In genomic region chr3:158912188-158912587, GRCh38 we compare ENCODE assay signal across 20 cellular contexts.
DNase-seq lines count a peak whose midpoint lies in the region; ATAC-seq and TF ChIP-seq lines count a peak whose summit lies in the region.
"Had no signal": no experiment of that assay in that cellular context is flagged by ENCODE, and none has a peak within 500 bp of the region (broad histone marks: within the 10 kb centered on the region; RNA-seq: fewer than 3 reads in every experiment).

No MANE protein-coding gene starts in this region.

- no peak overlapping the region for H3K4me3 ChIP-seq in H7 (ENCODE audit: insufficient read depth, low read depth, low read length)
- H3K4me3 ChIP-seq in esophagus muscularis mucosa = no peak overlapping the region
- H3K4me3 ChIP-seq in CD8-positive, alpha-beta T cell (ENCODE audit: low read depth, low read length) = no peak overlapping the region
- H3K4me3 ChIP-seq: adrenal gland, left lung, pancreas, thyroid gland had no signal

- TF ChIP-seq POLR2A in esophagus muscularis mucosa (IDR thresholded peaks at IDR 0.05; ENCODE audit: low read depth) = no peak

- no peaks in the 10 kb centered on the region for H3K36me3 Mint-ChIP-seq in CD8-positive, alpha-beta T cell
- H3K36me3 Mint-ChIP-seq: T-cell had no signal

- H3K27ac Mint-ChIP-seq in stimulated activated naive CD8-positive, alpha-beta T cell treated with anti-CD3 and anti-CD28 coated beads, Interleukin-15, amount 100 ng/mL, for 72 hours = no peak overlapping the region
- H3K27ac Mint-ChIP-seq in CD8-positive, alpha-beta T cell = no peak overlapping the region
- H3K27ac Mint-ChIP-seq: activated T-helper 17 cell treated with anti-CD3 and anti-CD28 coated beads, Interleukin-2, amount 50 U/mL, for 72 hours; B cell; T-cell had no signal

- intact Hi-C loops in esophagus muscularis mucosa (cut with DNase I) = no loop called here
- intact Hi-C loops in CD8-positive, alpha-beta T cell (cut with DNase I, micrococcal nuclease) = no loop called here

- H3K27me3 ChIP-seq in H7 (ENCODE audit: control insufficient read depth, insufficient read depth, low read length) = no peaks in the 10 kb centered on the region
- no peaks in the 10 kb centered on the region for H3K27me3 ChIP-seq in esophagus muscularis mucosa
- no peaks in the 10 kb centered on the region for H3K27me3 ChIP-seq in CD8-positive, alpha-beta T cell (ENCODE audit: insufficient read depth, low read length)
- H3K27me3 ChIP-seq: adrenal gland, left lung, pancreas, thyroid gland had no signal

- no peaks in the 10 kb centered on the region for H3K4me1 Mint-ChIP-seq in stimulated activated naive CD8-positive, alpha-beta T cell treated with anti-CD3 and anti-CD28 coated beads, Interleukin-15, amount 100 ng/mL, for 72 hours
- no peaks in the 10 kb centered on the region for H3K4me1 Mint-ChIP-seq in CD8-positive, alpha-beta T cell (ENCODE audit: low read depth)
- H3K4me1 Mint-ChIP-seq: activated T-helper 17 cell treated with anti-CD3 and anti-CD28 coated beads, Interleukin-2, amount 50 U/mL, for 72 hours; B cell; T-cell had no signal

- H3K9me3 Mint-ChIP-seq in stimulated activated naive CD8-positive, alpha-beta T cell treated with anti-CD3 and anti-CD28 coated beads, Interleukin-15, amount 100 ng/mL, for 72 hours = no peaks in the 10 kb centered on the region
- H3K9me3 Mint-ChIP-seq in CD8-positive, alpha-beta T cell = no peaks in the 10 kb centered on the region
- H3K9me3 Mint-ChIP-seq: activated T-helper 17 cell treated with anti-CD3 and anti-CD28 coated beads, Interleukin-2, amount 50 U/mL, for 72 hours; T-cell had no signal

- no peak for ATAC-seq in stimulated activated naive CD8-positive, alpha-beta T cell treated with anti-CD3 and anti-CD28 coated beads, Interleukin-15, amount 100 ng/mL, for 72 hours
- ATAC-seq in GM18520 (IDR thresholded peaks at IDR 0.05; ENCODE audit: unreplicated experiment) = no peak
- ATAC-seq in CD8-positive, alpha-beta T cell = no peak
- ATAC-seq: activated T-helper 17 cell treated with anti-CD3 and anti-CD28 coated beads, Interleukin-2, amount 50 U/mL, for 72 hours; left lung; pancreas; T-cell had no signal

- TF ChIP-seq EP300 in esophagus muscularis mucosa (IDR thresholded peaks at IDR 0.05) = no peak

- H3K4me3 Mint-ChIP-seq in stimulated activated naive CD8-positive, alpha-beta T cell treated with anti-CD3 and anti-CD28 coated beads, Interleukin-15, amount 100 ng/mL, for 72 hours = no peak overlapping the region
- H3K4me3 Mint-ChIP-seq in CD8-positive, alpha-beta T cell = no peak overlapping the region
- H3K4me3 Mint-ChIP-seq: activated T-helper 17 cell treated with anti-CD3 and anti-CD28 coated beads, Interleukin-2, amount 50 U/mL, for 72 hours; B cell; T-cell had no signal

- H3K27ac ChIP-seq in esophagus muscularis mucosa (replicated peaks in 1 of 4) = no peak overlapping the region
- no peak overlapping the region for H3K27ac ChIP-seq in CD8-positive, alpha-beta T cell (ENCODE audit: low read depth, low read length)
- H3K27ac ChIP-seq: adrenal gland, left lung, pancreas, thyroid gland had no signal

- CTCF ChIA-PET in CD8-positive, alpha-beta T cell (lab: Charles Lee) = no interaction called here

- DNase-seq in COLO829 (ENCODE audit: low spot score) = peak; percentile 14
- peak; percentile 13 for DNase-seq in H7
- peak; percentile 58 for DNase-seq in RPMI7951 (ENCODE audit: low read depth)
- DNase-seq in esophagus muscularis mucosa (ENCODE audit: extremely low spot score) = peak; percentile 55
- DNase-seq in stimulated activated naive CD8-positive, alpha-beta T cell treated with anti-CD3 and anti-CD28 coated beads, Interleukin-15, amount 100 ng/mL, for 72 hours = no peak
- DNase-seq in CD8-positive, alpha-beta T cell = no peak
- no peak for DNase-seq in KG1 (lab: John Stamatoyannopoulos, UW)
- DNase-seq: activated CD8-positive, alpha-beta memory T cell treated with anti-CD3 and anti-CD28 coated beads for 24 hours; adrenal gland; central memory CD4-positive, alpha-beta T cell; DMS79; foreskin melanocyte; left lung; pancreas; small intestine; T-cell; thyroid gland had no signal

- peaks cover 2% of the 10 kb centered on the region for H3K27me3 Mint-ChIP-seq in stimulated activated naive CD8-positive, alpha-beta T cell treated with anti-CD3 and anti-CD28 coated beads, Interleukin-15, amount 100 ng/mL, for 72 hours
- H3K27me3 Mint-ChIP-seq in CD8-positive, alpha-beta T cell (ENCODE audit: low read depth) = peaks cover 8% of the 10 kb centered on the region

- POLR2A ChIA-PET in CD8-positive, alpha-beta T cell (lab: Charles Lee) = no interaction called here

- no peaks in the 10 kb centered on the region for H3K9me3 ChIP-seq in esophagus muscularis mucosa
- H3K9me3 ChIP-seq in CD8-positive, alpha-beta T cell (ENCODE audit: low read length) = no peaks in the 10 kb centered on the region
- H3K9me3 ChIP-seq: adrenal gland, left lung, pancreas, thyroid gland had no signal

- H3K36me3 ChIP-seq in H7 (replicated peaks; ENCODE audit: control insufficient read depth, insufficient read depth, low read length) (no peaks in the 10 kb centered on the region), esophagus muscularis mucosa (no peaks in the 10 kb centered on the region)
- H3K36me3 ChIP-seq in CD8-positive, alpha-beta T cell (ENCODE audit: insufficient read depth, low read length) = no peaks in the 10 kb centered on the region
- H3K36me3 ChIP-seq: adrenal gland, left lung, pancreas, thyroid gland had no signal

- no peaks in the 10 kb centered on the region for H3K4me1 ChIP-seq in esophagus muscularis mucosa
- H3K4me1 ChIP-seq in CD8-positive, alpha-beta T cell (ENCODE audit: insufficient read depth, low read length) = no peaks in the 10 kb centered on the region
- H3K4me1 ChIP-seq: adrenal gland, left lung, pancreas, thyroid gland had no signal

- TF ChIP-seq CTCF in esophagus muscularis mucosa (IDR thresholded peaks at IDR 0.05) = no peak
- no peak for TF ChIP-seq CTCF in CD8-positive, alpha-beta T cell (IDR thresholded peaks at IDR 0.05)

- WGBS in esophagus muscularis mucosa = 73% methylated on average over 3 of the region's 3 CpGs

Comparison
In these comparisons a context has a peak if more than half of its experiments do, and no peak if none do; other contexts are left out.
1. DNase-seq: peak in COLO829 (single experiment), H7 (single experiment), RPMI7951 (single experiment) and esophagus muscularis mucosa (single experiment); none in stimulated activated naive CD8-positive, alpha-beta T cell treated with anti-CD3 and anti-CD28 coated beads, Interleukin-15, amount 100 ng/mL, for 72 hours (0 of 2), CD8-positive, alpha-beta T cell (0 of 7) and KG1 (single experiment).